Comparison of ENCODE assay signal across 21 cellular contexts in genomic region chr3:122635789-122636188, GRCh38. TPM values are rescaled to one million over a fixed set of nuclear protein-coding genes. Genes with fewer than 3 reads are reported as not detected.
DNase-seq lines count a peak whose midpoint lies in the region; ATAC-seq, FAIRE-seq and TF ChIP-seq lines count a peak whose summit lies in the region.
"Had no signal": no experiment of that assay in that cellular context is flagged by ENCODE, and none has a peak within 500 bp of the region (broad histone marks: within the 10 kb centered on the region; RNA-seq: fewer than 3 reads in every experiment).

No MANE protein-coding gene starts in this region.

- H3K9me2 ChIP-seq in OCI-LY7 (ENCODE audit: insufficient read depth, low read length), result no peaks in the 10 kb centered on the region

- H3K27ac Mint-ChIP-seq in memory B cell, result peak overlapping the region; percentile 58

- DNase-seq in Daoy (ENCODE audit: low read depth) (peak; percentile 21), HTR-8/SVneo (ENCODE audit: insufficient read length, low spot score) (peak; percentile 17), brain microvascular endothelial cell (peak; percentile 78), memory B cell (ENCODE audit: low spot score in 2 of 2) (no peak), OCI-M1 (lab: John Stamatoyannopoulos, UW) (no peak), OCI-LY7 (ENCODE audit: low spot score) (no peak)
- no peak for DNase-seq in activated CD4-positive, CD25-positive, alpha-beta regulatory T cell treated with anti-CD3 and anti-CD28 coated beads, Interleukin-2, amount 50 U/mL, for 72 hours
- DNase-seq: activated CD4-positive, alpha-beta T cell treated with anti-CD3 and anti-CD28 coated beads for 4 hours; activated CD8-positive, alpha-beta memory T cell treated with anti-CD3 and anti-CD28 coated beads, Interleukin-2, amount 50 U/mL, for 4 hours; activated effector memory CD4-positive, alpha-beta T cell treated with anti-CD3 and anti-CD28 coated beads, Interleukin-2, amount 50 U/mL, for 16 hours; DMS79 treated with DMSO at 0.1 percent for 48 hours; glutamatergic neuron; left ventricle myocardium superior; NCI-H1930 had no signal

- H3K4me2 ChIP-seq in OCI-LY7 (ENCODE audit: low read length), result no peak overlapping the region

- no peaks in the 10 kb centered on the region for H3K9me3 Mint-ChIP-seq in memory B cell
- H3K9me3 Mint-ChIP-seq: central memory CD8-positive, alpha-beta T cell had no signal

- CTCF ChIA-PET in OCI-LY7 (lab: Charles Lee; ENCODE audit: unreplicated experiment), result no interaction called here

- H4K20me1 ChIP-seq in OCI-LY7 (ENCODE audit: insufficient read depth, low read length), result no peaks in the 10 kb centered on the region

- FAIRE-seq in HTR-8/SVneo (lab: Jason Lieb, UNC), result no peak

- ATAC-seq in memory B cell (ENCODE audit: low read depth) (no peak), HG02678 (IDR thresholded peaks at IDR 0.05; ENCODE audit: unreplicated experiment) (no peak)
- ATAC-seq: esophagus mucosa, left ventricle myocardium superior had no signal

- no peaks in the 10 kb centered on the region for H3K36me3 ChIP-seq in brain microvascular endothelial cell (replicated peaks)
- no peaks in the 10 kb centered on the region for H3K36me3 ChIP-seq in OCI-LY7 (ENCODE audit: insufficient read depth, low read length)
- H3K36me3 ChIP-seq: right atrium auricular region, suprapubic skin had no signal

- no peaks in the 10 kb centered on the region for H3K27me3 ChIP-seq in brain microvascular endothelial cell (replicated peaks)
- H3K27me3 ChIP-seq: right atrium auricular region, suprapubic skin had no signal

- no peak overlapping the region for H3K4me3 Mint-ChIP-seq in memory B cell
- H3K4me3 Mint-ChIP-seq: central memory CD8-positive, alpha-beta T cell had no signal

- H3K4me3 ChIP-seq in brain microvascular endothelial cell (ENCODE audit: low read depth, low read length), result no peak overlapping the region
- H3K4me3 ChIP-seq in OCI-LY7 (ENCODE audit: low read depth, low read length, poor library complexity, severe bottlenecking), result no peak overlapping the region
- H3K4me3 ChIP-seq: right atrium auricular region, suprapubic skin had no signal

- no peaks in the 10 kb centered on the region for H3K9me3 ChIP-seq in OCI-LY7 (ENCODE audit: low read length)
- H3K9me3 ChIP-seq: right atrium auricular region, suprapubic skin had no signal

- H3K27ac ChIP-seq in brain microvascular endothelial cell, result no peak overlapping the region
- no peak overlapping the region for H3K27ac ChIP-seq in OCI-LY7 (ENCODE audit: low read depth, low read length, poor library complexity, severe bottlenecking)
- H3K27ac ChIP-seq: right atrium auricular region, suprapubic skin had no signal

- TF ChIP-seq CTCF in brain microvascular endothelial cell (IDR thresholded peaks at IDR 0.05; ENCODE audit: low read depth, low read length, missing control alignments) (no peak), OCI-LY7 (conservative IDR thresholded peaks at IDR 0.05; ENCODE audit: low read length) (no peak)

- no peaks in the 10 kb centered on the region for H3K4me1 ChIP-seq in OCI-LY7 (ENCODE audit: insufficient read depth, low read length, poor library complexity, severe bottlenecking)
- H3K4me1 ChIP-seq: right atrium auricular region, suprapubic skin had no signal

- peaks cover 8% of the 10 kb centered on the region for H3K4me1 Mint-ChIP-seq in memory B cell
- H3K4me1 Mint-ChIP-seq: central memory CD8-positive, alpha-beta T cell had no signal

- no peaks in the 10 kb centered on the region for H3K27me3 Mint-ChIP-seq in memory B cell
- H3K27me3 Mint-ChIP-seq: central memory CD8-positive, alpha-beta T cell had no signal

- POLR2A ChIA-PET in OCI-LY7 (lab: Charles Lee), result interaction anchor here (0.9 kb wide), 1 partner anchor 9 kb away, joined by 3 read pairs; no protein-coding TSS in a partner anchor

- no peak overlapping the region for H2AFZ ChIP-seq in OCI-LY7 (ENCODE audit: low read length)

- H3K79me2 ChIP-seq in OCI-LY7 (ENCODE audit: insufficient read depth, low read depth, low read length), result no peaks in the 10 kb centered on the region

- intact Hi-C loops in OCI-LY7 (cut with micrococcal nuclease; ENCODE audit: unreplicated experiment), result no loop called here

- in situ Hi-C loops in brain microvascular endothelial cell (cut with HindIII; ENCODE audit: low pct_ligation_motif_present, low sequenced_read_pairs), result no loop called here

- H3K36me3 Mint-ChIP-seq in memory B cell, result peaks cover 39% of the 10 kb centered on the region

- BruUV-seq in OCI-LY7 (replicated peaks; lab: Mats Ljungman, UMichigan), result no TSS peak

RNA-seq across cellular contexts. Expression of gene PARP14, which starts 44.9 kb away (rescaled TPM):
- 36.9 and 57.2 TPM in 2 replicates for total RNA-seq in Daoy (2014; rRNA removed; shearing (Covaris generic))
- total RNA-seq in OCI-LY7 (2014; rRNA removed; shearing (Covaris generic)), result 12.4 and 17.0 TPM in 2 replicates
- total RNA-seq in OCI-LY7 (2022), result 3.5 and 5.6 TPM in 2 replicates

RNA-seq across cellular contexts. Expression of gene PARP15, which starts 58.3 kb away (rescaled TPM):
- total RNA-seq in Daoy (2014; rRNA removed; shearing (Covaris generic)), result under 0.01 TPM in 1 of 2 replicates, not detected in the other
- 3.3 and 3.4 TPM in 2 replicates for total RNA-seq in OCI-LY7 (2014; rRNA removed; shearing (Covaris generic))
- total RNA-seq in OCI-LY7 (2022), result 0.70 and 0.81 TPM in 2 replicates
- total RNA-seq: H4, NCI-H460 had no signal

Comparison
In these comparisons a context has a peak if more than half of its experiments do, and no peak if none do; other contexts are left out.
1. DNase-seq: peak in Daoy (single experiment), HTR-8/SVneo (single experiment) and brain microvascular endothelial cell (single experiment); none in memory B cell (0 of 2), activated CD4-positive, CD25-positive, alpha-beta regulatory T cell treated with anti-CD3 and anti-CD28 coated beads, Interleukin-2, amount 50 U/mL, for 72 hours (single experiment), OCI-M1 (single experiment) and OCI-LY7 (single experiment).